Comparison of ENCODE assay signal across 13 cellular contexts in genomic region chr15:51965691-51966090, GRCh38. TPM values are rescaled to one million over a fixed set of nuclear protein-coding genes. Genes with fewer than 3 reads are reported as not detected.
A peak's percentile ranks its signal among the peaks of the same experiment; 100 is the strongest.
DNase-seq lines count a peak whose midpoint lies in the region; ATAC-seq, FAIRE-seq and TF ChIP-seq lines count a peak whose summit lies in the region.
"Had no signal": no experiment of that assay in that cellular context is flagged by ENCODE, and none has a peak within 500 bp of the region (broad histone marks: within the 10 kb centered on the region; RNA-seq: fewer than 3 reads in every experiment).

No MANE protein-coding gene starts in this region.

- CTCF ChIA-PET in PC-9 (lab: Charles Lee), result no interaction called here

- H3K9me2 ChIP-seq in PC-9 (ENCODE audit: insufficient read depth), result no peaks in the 10 kb centered on the region

- POLR2A ChIA-PET in PC-9 (lab: Charles Lee; ENCODE audit: unreplicated experiment), result no interaction called here

- no peaks in the 10 kb centered on the region for H4K20me1 ChIP-seq in PC-9 (ENCODE audit: insufficient read depth)

- no peaks in the 10 kb centered on the region; the same call in 1 of the 2 replicates for H3F3A ChIP-seq in PC-9 (ENCODE audit: insufficient read depth, low read depth)

- peaks cover 14% of the 10 kb centered on the region for H3K9me3 Mint-ChIP-seq in T-helper 2 cell treated with Interferon-gamma antibody and Interleukin-4, amounts not matched to agents 5 μg/mL and 100 μg/mL, for 36 hours
- peaks cover 0 to 10% (median 3%) of the 10 kb centered on the region in 7 donors for H3K9me3 Mint-ChIP-seq in CD4-positive, CD25-positive, alpha-beta regulatory T cell
- H3K9me3 Mint-ChIP-seq in nephron progenitor cell, result peaks cover 29% of the 10 kb centered on the region

- FAIRE-seq in small intestine (lab: Jason Lieb, UNC), result no peak
- FAIRE-seq: GM12891, GM19239 had no signal

- peaks cover 9 to 16% of the 10 kb centered on the region in 2 experiments for H3K9me3 ChIP-seq in CD4-positive, CD25-positive, alpha-beta regulatory T cell (ENCODE audit: control insufficient read depth in 2 of 2, low read length in 2 of 2)
- H3K9me3 ChIP-seq in PC-9 (ENCODE audit: insufficient read depth, low read depth), result no peaks in the 10 kb centered on the region
- no peaks in the 10 kb centered on the region for H3K9me3 ChIP-seq in small intestine (ENCODE audit: control insufficient read depth, low read depth)

- peaks cover 60% of the 10 kb centered on the region for H3K36me3 Mint-ChIP-seq in T-helper 2 cell treated with Interferon-gamma antibody and Interleukin-4, amounts not matched to agents 5 μg/mL and 100 μg/mL, for 36 hours (ENCODE audit: low read depth)
- peaks cover 41% of the 10 kb centered on the region for H3K36me3 Mint-ChIP-seq in CD4-positive, CD25-positive, alpha-beta regulatory T cell
- peaks cover 72% of the 10 kb centered on the region for H3K36me3 Mint-ChIP-seq in nephron progenitor cell (ENCODE audit: low read depth)

- no peak overlapping the region for H3K27ac ChIP-seq in CD4-positive, CD25-positive, alpha-beta regulatory T cell (ENCODE audit: insufficient read depth, low read length, poor library complexity, severe bottlenecking)
- H3K27ac ChIP-seq in PC-9, result no peak overlapping the region
- no peak overlapping the region for H3K27ac ChIP-seq in small intestine (ENCODE audit: low read depth in 1 of 2, low read length in 1 of 2)
- H3K27ac ChIP-seq: 22Rv1 had no signal

- peaks cover 27% of the 10 kb centered on the region for H3K4me1 Mint-ChIP-seq in T-helper 2 cell treated with Interferon-gamma antibody and Interleukin-4, amounts not matched to agents 5 μg/mL and 100 μg/mL, for 36 hours (ENCODE audit: low read depth)
- peaks cover 21 to 54% (median 25%) of the 10 kb centered on the region in 4 donors for H3K4me1 Mint-ChIP-seq in CD4-positive, CD25-positive, alpha-beta regulatory T cell
- peaks cover 10% of the 10 kb centered on the region for H3K4me1 Mint-ChIP-seq in nephron progenitor cell

- peaks cover 11% of the 10 kb centered on the region for H3K4me1 ChIP-seq in CD4-positive, CD25-positive, alpha-beta regulatory T cell (ENCODE audit: control insufficient read depth, insufficient read depth, low read length, poor library complexity, severe bottlenecking)
- H3K4me1 ChIP-seq in PC-9 (replicated peaks; ENCODE audit: insufficient read depth) (peaks cover 11% of the 10 kb centered on the region), small intestine (ENCODE audit: control insufficient read depth in 2 of 2, insufficient read depth in 1 of 2, low read depth in 1 of 2, low read length in 1 of 2) (peaks cover 1% of the 10 kb centered on the region in 2 donors)

- no peak for TF ChIP-seq CTCF in PC-9 (conservative IDR thresholded peaks at IDR 0.05)
- no peak for TF ChIP-seq CTCF in nephron progenitor cell (IDR thresholded peaks at IDR 0.05)

- no peak for DNase-seq in T-helper 2 cell treated with Interferon-gamma antibody and Interleukin-4, amounts not matched to agents 5 μg/mL and 100 μg/mL, for 36 hours (ENCODE audit: low spot score)
- DNase-seq in T-helper 2 cell (no peak), PC-9 (no peak), nephron progenitor cell (no peak), NAMALWA (ENCODE audit: low spot score) (no peak), small intestine (no peak)
- no peak for DNase-seq in CD4-positive, CD25-positive, alpha-beta regulatory T cell
- DNase-seq: DMS79, GOT3, H9 had no signal

- H3K4me3 ChIP-seq in CD4-positive, CD25-positive, alpha-beta regulatory T cell (ENCODE audit: low read depth, low read length), result no peak overlapping the region
- H3K4me3 ChIP-seq in PC-9 (no peak overlapping the region), small intestine (ENCODE audit: low read depth in 1 of 2, low read length in 2 of 2) (no peak overlapping the region)

- no peak overlapping the region for H2AFZ ChIP-seq in PC-9

- H3K36me3 ChIP-seq in CD4-positive, CD25-positive, alpha-beta regulatory T cell (ENCODE audit: control insufficient read depth, insufficient read depth, low read length), result peaks cover 23% of the 10 kb centered on the region
- H3K36me3 ChIP-seq in PC-9 (ENCODE audit: low read depth) (no peaks in the 10 kb centered on the region), small intestine (ENCODE audit: control insufficient read depth in 2 of 2, insufficient read depth in 2 of 2, low read length in 2 of 2) (peaks cover 3 to 4% of the 10 kb centered on the region in 2 donors)

- WGBS in small intestine, 3 donors, result 90 to 99% (median 99%) methylated on average over 4 of the region's 4 CpGs

- ATAC-seq in CD4-positive, CD25-positive, alpha-beta regulatory T cell (ENCODE audit: low read depth in 2 of 2), result no peak

- intact Hi-C loops in PC-9 (cut with micrococcal nuclease; ENCODE audit: unreplicated experiment), result no loop called here

- no peak overlapping the region for H3K4me3 Mint-ChIP-seq in T-helper 2 cell treated with Interferon-gamma antibody and Interleukin-4, amounts not matched to agents 5 μg/mL and 100 μg/mL, for 36 hours
- no peak overlapping the region for H3K4me3 Mint-ChIP-seq in CD4-positive, CD25-positive, alpha-beta regulatory T cell
- H3K4me3 Mint-ChIP-seq in nephron progenitor cell, result no peak overlapping the region
- H3K4me3 Mint-ChIP-seq: H9 had no signal

- H3K27me3 Mint-ChIP-seq in T-helper 2 cell treated with Interferon-gamma antibody and Interleukin-4, amounts not matched to agents 5 μg/mL and 100 μg/mL, for 36 hours (ENCODE audit: low read depth), result no peaks in the 10 kb centered on the region
- H3K27me3 Mint-ChIP-seq in CD4-positive, CD25-positive, alpha-beta regulatory T cell, result no peaks in the 10 kb centered on the region
- no peaks in the 10 kb centered on the region for H3K27me3 Mint-ChIP-seq in nephron progenitor cell (ENCODE audit: low read depth, poor library complexity)

- peaks cover 46% of the 10 kb centered on the region for H3K79me2 ChIP-seq in PC-9 (ENCODE audit: low read depth)

- peak overlapping the region; percentile 50 for H3K27ac Mint-ChIP-seq in T-helper 2 cell treated with Interferon-gamma antibody and Interleukin-4, amounts not matched to agents 5 μg/mL and 100 μg/mL, for 36 hours
- peak overlapping the region in 2 of 3 donors; percentile 62 to 80 for H3K27ac Mint-ChIP-seq in CD4-positive, CD25-positive, alpha-beta regulatory T cell
- H3K27ac Mint-ChIP-seq in nephron progenitor cell, result peak overlapping the region; percentile 10
- H3K27ac Mint-ChIP-seq: H9 had no signal

- no peak overlapping the region for H3K4me2 ChIP-seq in PC-9

- no peaks in the 10 kb centered on the region for H3K27me3 ChIP-seq in CD4-positive, CD25-positive, alpha-beta regulatory T cell (ENCODE audit: control insufficient read depth, insufficient read depth, low read length)
- H3K27me3 ChIP-seq in PC-9 (ENCODE audit: insufficient read depth, low read depth), result no peaks in the 10 kb centered on the region
- H3K27me3 ChIP-seq in small intestine (ENCODE audit: control insufficient read depth in 2 of 2, insufficient read depth in 2 of 2, low read length in 2 of 2), result no peaks in the 10 kb centered on the region

- BruUV-seq in PC-9 (replicated peaks; lab: Mats Ljungman, UMichigan), result TSS peak; percentile 13

RNA-seq across cellular contexts. Expression of gene LEO1, which starts 5.9 kb away (rescaled TPM):
- total RNA-seq in CD4-positive, CD25-positive, alpha-beta regulatory T cell, result 12.5 TPM
- 10 to 100 TPM; 16.5 to 23.9 (median 21.3) TPM for polyA plus RNA-seq in CD4-positive, CD25-positive, alpha-beta regulatory T cell
- 18.2 and 21.7 TPM in 2 replicates for total RNA-seq in PC-9 (2021)
- 10 to 100 TPM; 14.3 to 21.7 (median 19.9) TPM for polyA plus RNA-seq in small intestine

RNA-seq across cellular contexts. Expression of gene MAPK6, which starts 53.3 kb away (rescaled TPM):
- total RNA-seq in CD4-positive, CD25-positive, alpha-beta regulatory T cell, result 49.4 TPM
- polyA plus RNA-seq in CD4-positive, CD25-positive, alpha-beta regulatory T cell, result 10 to 100 TPM in 2 of 4 donors, 1 to 10 TPM in 2; 8.2 to 15.9 (median 10.4) TPM
- 27.5 and 38.7 TPM in 2 replicates for total RNA-seq in PC-9 (2021)
- 10 to 100 TPM; 15.5 to 28.6 (median 26.6) TPM for polyA plus RNA-seq in small intestine

Comparison
In these comparisons a context has a peak if more than half of its experiments do, and no peak if none do; other contexts are left out.
1. H3K27ac Mint-ChIP-seq: peak in every context shown above with its lines; median percentile 71 in CD4-positive, CD25-positive, alpha-beta regulatory T cell; 50 in T-helper 2 cell treated with Interferon-gamma antibody and Interleukin-4, amounts not matched to agents 5 μg/mL and 100 μg/mL, for 36 hours; 10 in nephron progenitor cell.